8 cellular contexts compared by ENCODE assay signal in the genomic region with DNA sequence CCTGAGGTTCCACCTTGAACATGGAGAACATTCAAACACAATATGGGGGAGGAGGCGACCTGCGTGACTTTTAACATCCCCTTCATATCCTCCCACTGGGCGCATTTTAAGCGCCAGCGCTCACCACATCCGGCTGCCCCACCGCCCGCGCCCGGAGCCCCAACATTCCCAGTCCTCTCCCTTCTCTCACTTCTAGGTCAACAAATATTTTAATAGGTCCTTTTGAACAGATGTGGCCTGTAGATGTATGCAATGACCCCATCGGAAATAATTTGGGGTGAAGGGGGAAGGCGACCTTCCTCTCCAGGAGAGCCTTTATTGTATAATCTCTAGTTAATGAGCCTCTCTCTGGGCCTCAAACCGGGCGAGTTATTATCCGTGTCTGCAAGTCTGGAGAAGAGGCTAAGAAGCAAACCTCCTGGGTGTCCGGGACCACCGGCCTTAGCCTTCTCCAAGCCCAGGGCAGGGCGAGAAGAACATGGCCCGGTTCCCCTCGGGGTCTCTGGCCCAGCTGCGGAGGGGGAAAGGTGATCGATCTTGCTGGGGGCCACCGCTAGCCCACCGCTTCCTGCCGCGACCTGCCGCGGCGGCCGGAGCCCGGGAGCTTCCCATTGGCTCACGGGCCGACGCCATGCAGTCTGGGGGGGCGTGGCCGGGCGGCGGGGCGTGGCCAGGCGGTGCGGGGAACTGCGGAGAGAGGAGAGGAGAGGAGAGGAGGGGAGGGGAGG.
A peak's percentile ranks its signal among the peaks of the same experiment; 100 is the strongest.
DNase-seq lines count a peak whose midpoint lies in the region; ATAC-seq and TF ChIP-seq lines count a peak whose summit lies in the region.

No MANE protein-coding gene starts in this region.

- ATAC-seq in HG03354 (IDR thresholded peaks at IDR 0.05; ENCODE audit: poor library complexity, severe bottlenecking, unreplicated experiment) (peak; percentile 73), GM18858 (IDR thresholded peaks at IDR 0.05; ENCODE audit: unreplicated experiment) (no peak), HG03565 (IDR thresholded peaks at IDR 0.05; ENCODE audit: unreplicated experiment) (no peak)

- peak; percentile 92 for DNase-seq in GM13976 (ENCODE audit: low spot score)
- DNase-seq in SW 1271 (lab: John Stamatoyannopoulos, UW), result peak; percentile 55 to 82
- DNase-seq in astrocyte of the cerebellum (ENCODE audit: low read depth), result peak; percentile 55
- peak; percentile 78 for DNase-seq in hepatic stellate cell (ENCODE audit: low spot score)
- DNase-seq in retina, result peak; percentile 95

- peak overlapping the region; percentile 76 for H3K4me3 ChIP-seq in astrocyte of the cerebellum (ENCODE audit: low read depth, low read length)

- in situ Hi-C loops in GM13976 (cut with MboI; ENCODE audit: low sequenced_read_pairs, unreplicated experiment), result no loop called here
- in situ Hi-C loops in astrocyte of the cerebellum (cut with HindIII; ENCODE audit: low sequenced_read_pairs), result no loop called here

- TF ChIP-seq CTCF in GM13976 (IDR thresholded peaks at IDR 0.05; ENCODE audit: borderline replicate concordance, control extremely low read depth, extremely low read depth, insufficient read depth, missing control alignments) (no peak), astrocyte of the cerebellum (IDR thresholded peaks at IDR 0.05; ENCODE audit: low read depth, low read length, missing control alignments) (no peak)
